ENCODE assay signal across 10 cellular contexts in the genomic region with DNA sequence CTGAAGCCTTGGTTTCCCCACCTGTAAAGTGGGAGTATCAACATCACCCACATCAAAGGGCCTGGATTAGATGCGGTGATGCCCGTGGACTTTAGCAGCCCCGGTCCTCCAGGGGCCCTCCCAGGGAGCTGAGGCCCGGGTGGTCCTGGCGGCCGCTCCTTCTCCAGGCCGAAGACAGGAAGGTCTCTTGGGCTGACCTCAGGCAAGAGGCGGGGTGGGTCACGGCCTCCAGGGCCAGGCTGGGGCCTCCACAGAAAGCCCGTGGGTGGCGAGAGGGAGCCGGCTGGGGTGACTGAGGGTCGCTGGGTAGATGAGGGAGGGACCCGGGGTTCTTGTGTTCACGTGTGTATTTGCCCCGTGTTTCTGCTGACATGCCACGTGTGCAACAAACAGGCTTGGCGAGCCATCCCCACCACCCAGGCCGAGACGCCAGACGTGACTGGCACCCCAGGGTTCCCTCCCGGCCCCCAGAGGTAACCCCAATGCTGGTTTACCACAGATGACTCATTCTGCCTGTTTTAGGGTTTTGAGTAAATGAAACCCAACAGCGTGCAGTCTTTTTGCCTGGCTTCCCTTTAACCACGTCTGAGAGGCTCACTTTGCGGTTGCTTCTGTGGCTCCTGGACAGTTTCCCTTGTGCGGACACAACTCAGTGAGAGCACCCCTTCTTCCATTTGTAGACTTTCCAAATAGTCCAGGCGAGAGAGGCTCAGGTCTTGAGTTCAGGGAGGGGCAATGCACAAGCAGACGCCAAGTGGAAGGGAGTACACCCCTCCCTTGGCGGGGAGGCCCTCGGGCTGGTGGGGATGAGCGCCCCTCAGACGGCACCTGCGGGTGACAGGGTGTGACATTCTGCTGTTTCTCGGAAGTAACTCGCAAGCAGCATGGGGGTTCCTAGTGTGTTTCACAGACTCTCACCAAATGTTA. TPM values are rescaled to one million over a fixed set of nuclear protein-coding genes. Genes with fewer than 3 reads are reported as not detected.
DNase-seq lines count a peak whose midpoint lies in the region; ATAC-seq and TF ChIP-seq lines count a peak whose summit lies in the region.
"Had no signal": no experiment of that assay in that cellular context is flagged by ENCODE, and none has a peak within 500 bp of the region (broad histone marks: within the 10 kb centered on the region; RNA-seq: fewer than 3 reads in every experiment).

No MANE protein-coding gene starts in this region.

- no peak overlapping the region for H3K4me3 ChIP-seq in GM12865 (ENCODE audit: low read depth, low read length)
- no peak overlapping the region for H3K4me3 ChIP-seq in gastrocnemius medialis
- H3K4me3 ChIP-seq in A673 (ENCODE audit: low read depth, low read length, poor library complexity, severe bottlenecking), result no peak overlapping the region
- H3K4me3 ChIP-seq: dorsolateral prefrontal cortex, skin epidermis had no signal

- POLR2A ChIA-PET in A673 (lab: Charles Lee; ENCODE audit: low non-redundant PET), result no interaction called here

- ATAC-seq in gastrocnemius medialis (no peak), GM18517 (IDR thresholded peaks at IDR 0.05; ENCODE audit: unreplicated experiment) (no peak), HG03159 (IDR thresholded peaks at IDR 0.05; ENCODE audit: unreplicated experiment) (no peak)

- DNase-seq in GM12865 (ENCODE audit: low read depth), result peak; percentile 48
- peak; percentile 59 to 75 for DNase-seq in NOMO-1 (lab: John Stamatoyannopoulos, UW; ENCODE audit: unreplicated experiment in 2 of 2)
- DNase-seq in activated T-helper 2 cell treated with anti-CD3 and anti-CD28 coated beads, Interferon-gamma antibody, Interleukin-2, Interleukin-4, amounts not matched to agents 10 μg/mL and 5 μg/mL and 100 μg/mL, durations not matched to agents 14 hours and 24 hours and 36 hours (ENCODE audit: low spot score), result peak; percentile 18
- peak; percentile 1 to 9 for DNase-seq in gastrocnemius medialis
- DNase-seq in A673 (ENCODE audit: low spot score), result no peak
- no peak for DNase-seq in LoVo (ENCODE audit: low spot score)

- in situ Hi-C loops in gastrocnemius medialis (cut with MboI; ENCODE audit: low sequenced_read_pairs in 4 of 4), result no loop called here

- no peak for TF ChIP-seq CTCF in GM12865 (IDR thresholded peaks at IDR 0.05; ENCODE audit: insufficient read depth, low read depth, low read length, missing control alignments)
- no peak for TF ChIP-seq CTCF in gastrocnemius medialis (IDR thresholded peaks at IDR 0.05 in 4 of 5, conservative IDR thresholded peaks at IDR 0.05 in 1 of 5)
- TF ChIP-seq CTCF in A673 (conservative IDR thresholded peaks at IDR 0.05; ENCODE audit: low read depth, low read length), result no peak

- H3K36me3 ChIP-seq in gastrocnemius medialis (no peaks in the 10 kb centered on the region), A673 (ENCODE audit: insufficient read depth, low read length, poor library complexity, severe bottlenecking) (no peaks in the 10 kb centered on the region)

- peaks cover 11% of the 10 kb centered on the region for H3K4me1 Mint-ChIP-seq in activated T-helper 2 cell treated with anti-CD3 and anti-CD28 coated beads, Interferon-gamma antibody, Interleukin-2, Interleukin-4, amounts not matched to agents 10 μg/mL and 5 μg/mL and 100 μg/mL, durations not matched to agents 14 hours and 24 hours and 36 hours (ENCODE audit: low read depth)

- no peak overlapping the region for H3K4me3 Mint-ChIP-seq in activated T-helper 2 cell treated with anti-CD3 and anti-CD28 coated beads, Interferon-gamma antibody, Interleukin-2, Interleukin-4, amounts not matched to agents 10 μg/mL and 5 μg/mL and 100 μg/mL, durations not matched to agents 14 hours and 24 hours and 36 hours (ENCODE audit: low read depth)

- H3K9me3 ChIP-seq in gastrocnemius medialis (no peaks in the 10 kb centered on the region), A673 (ENCODE audit: low read depth, low read length, poor library complexity, severe bottlenecking) (no peaks in the 10 kb centered on the region)

- H3K27ac ChIP-seq in gastrocnemius medialis, result no peak overlapping the region
- no peak overlapping the region for H3K27ac ChIP-seq in A673 (ENCODE audit: low read depth, low read length, poor library complexity, severe bottlenecking)
- H3K27ac ChIP-seq: dorsolateral prefrontal cortex had no signal

- CTCF ChIA-PET in A673 (lab: Charles Lee), result no interaction called here

- no peaks in the 10 kb centered on the region for H3K9me3 Mint-ChIP-seq in activated T-helper 2 cell treated with anti-CD3 and anti-CD28 coated beads, Interferon-gamma antibody, Interleukin-2, Interleukin-4, amounts not matched to agents 10 μg/mL and 5 μg/mL and 100 μg/mL, durations not matched to agents 14 hours and 24 hours and 36 hours

- H3K4me1 ChIP-seq in gastrocnemius medialis (peaks cover 37 to 46% of the 10 kb centered on the region in 2 donors), A673 (ENCODE audit: insufficient read depth, low read length, poor library complexity, severe bottlenecking) (no peaks in the 10 kb centered on the region)

- no peak for TF ChIP-seq POLR2A in gastrocnemius medialis (IDR thresholded peaks at IDR 0.05)

- no peak overlapping the region for H3K27ac Mint-ChIP-seq in activated T-helper 2 cell treated with anti-CD3 and anti-CD28 coated beads, Interferon-gamma antibody, Interleukin-2, Interleukin-4, amounts not matched to agents 10 μg/mL and 5 μg/mL and 100 μg/mL, durations not matched to agents 14 hours and 24 hours and 36 hours

- no TSS peak for BruUV-seq in A673 (replicated peaks; lab: Mats Ljungman, UMichigan)

- H3K27me3 Mint-ChIP-seq in activated T-helper 2 cell treated with anti-CD3 and anti-CD28 coated beads, Interferon-gamma antibody, Interleukin-2, Interleukin-4, amounts not matched to agents 10 μg/mL and 5 μg/mL and 100 μg/mL, durations not matched to agents 14 hours and 24 hours and 36 hours (ENCODE audit: low read depth), result peaks cover 24% of the 10 kb centered on the region

- H3K27me3 ChIP-seq in gastrocnemius medialis (no peaks in the 10 kb centered on the region), A673 (replicated peaks; ENCODE audit: insufficient read depth, low read depth, low read length, poor library complexity) (no peaks in the 10 kb centered on the region)

- intact Hi-C loops in activated T-helper 2 cell treated with anti-CD3 and anti-CD28 coated beads, Interferon-gamma antibody, Interleukin-2, Interleukin-4, amounts not matched to agents 10 μg/mL and 5 μg/mL and 100 μg/mL, durations not matched to agents 14 hours and 24 hours and 36 hours (cut with micrococcal nuclease), result loop anchor here (5.0 kb wide), 1 partner anchor 136 kb away; no protein-coding TSS in a partner anchor
- intact Hi-C loops in gastrocnemius medialis (cut with DNase I; ENCODE audit: low total_unique reads), result no loop called here
- intact Hi-C loops in A673 (cut with micrococcal nuclease; ENCODE audit: unreplicated experiment), result no loop called here

- H3K36me3 Mint-ChIP-seq in activated T-helper 2 cell treated with anti-CD3 and anti-CD28 coated beads, Interferon-gamma antibody, Interleukin-2, Interleukin-4, amounts not matched to agents 10 μg/mL and 5 μg/mL and 100 μg/mL, durations not matched to agents 14 hours and 24 hours and 36 hours (ENCODE audit: low read depth), result no peaks in the 10 kb centered on the region

RNA-seq across cellular contexts. Expression of a gene that starts 42.9 kb away (rescaled TPM):
- 0.16 and 0.27 TPM in 2 replicates for total RNA-seq in activated T-helper 2 cell treated with anti-CD3 and anti-CD28 coated beads, Interferon-gamma antibody, Interleukin-2, Interleukin-4, amounts not matched to agents 10 μg/mL and 5 μg/mL and 100 μg/mL, durations not matched to agents 14 hours and 24 hours and 36 hours
- under 1 TPM in 3 of 4 donors, not detected in 1; 0.10 to 0.69 (median 0.15) TPM for total RNA-seq in gastrocnemius medialis
- total RNA-seq in A673 (2021), result 3.1 and 3.6 TPM in 2 replicates

Comparison
In these comparisons a context has a peak if more than half of its experiments do, and no peak if none do; other contexts are left out.
1. DNase-seq: peak in GM12865 (single experiment), NOMO-1 (2 of 2), activated T-helper 2 cell treated with anti-CD3 and anti-CD28 coated beads, Interferon-gamma antibody, Interleukin-2, Interleukin-4, amounts not matched to agents 10 μg/mL and 5 μg/mL and 100 μg/mL, durations not matched to agents 14 hours and 24 hours and 36 hours (single experiment) and gastrocnemius medialis (2 of 2); none in A673 (single experiment) and LoVo (single experiment).